1 cellular context compared by ENCODE assay signal in the genomic region with DNA sequence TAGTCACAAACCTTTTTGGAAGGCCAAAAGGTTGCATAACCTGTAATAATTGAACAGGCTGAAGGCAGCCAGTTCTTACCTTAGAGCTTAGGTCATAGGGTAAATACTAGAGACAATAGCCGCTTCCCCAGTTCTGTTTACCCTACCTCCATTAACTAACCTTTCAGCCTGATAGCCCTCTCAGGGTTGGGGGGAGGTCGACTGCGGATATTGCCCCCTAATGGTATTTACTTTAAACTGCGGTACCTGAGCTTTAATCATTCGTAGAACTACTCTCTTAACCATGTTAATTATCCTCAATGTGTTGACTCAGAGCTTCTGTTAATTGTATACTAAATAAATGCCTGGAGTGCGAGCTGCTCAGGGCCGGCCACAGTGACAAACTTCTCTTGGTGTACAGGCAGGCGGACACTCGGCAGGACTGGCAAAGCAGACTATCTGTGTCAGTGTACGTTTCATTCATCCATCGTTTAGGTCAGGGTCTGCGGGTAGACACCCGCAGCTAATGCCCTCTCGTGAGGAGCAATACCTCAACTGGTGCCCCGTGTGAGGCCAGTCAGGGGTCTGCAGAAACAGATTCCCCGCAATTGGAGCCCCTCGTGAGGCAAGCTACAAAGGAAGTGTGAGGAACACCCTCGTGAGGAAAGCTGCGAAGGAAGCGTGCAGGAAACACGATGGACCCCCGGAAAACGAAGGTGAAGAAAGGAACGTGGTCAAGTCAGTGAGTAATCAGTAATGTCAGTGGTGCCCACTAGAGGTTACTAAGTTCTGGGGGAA.
TF ChIP-seq lines count a peak whose summit lies in the region.

No MANE protein-coding gene starts in this region.

TF ChIP-seq in SK-N-SH, 30 proteins besides CTCF, POLR2A, EP300 and RAD21 (continued from another document):
- TF ChIP-seq, protein P1, sequence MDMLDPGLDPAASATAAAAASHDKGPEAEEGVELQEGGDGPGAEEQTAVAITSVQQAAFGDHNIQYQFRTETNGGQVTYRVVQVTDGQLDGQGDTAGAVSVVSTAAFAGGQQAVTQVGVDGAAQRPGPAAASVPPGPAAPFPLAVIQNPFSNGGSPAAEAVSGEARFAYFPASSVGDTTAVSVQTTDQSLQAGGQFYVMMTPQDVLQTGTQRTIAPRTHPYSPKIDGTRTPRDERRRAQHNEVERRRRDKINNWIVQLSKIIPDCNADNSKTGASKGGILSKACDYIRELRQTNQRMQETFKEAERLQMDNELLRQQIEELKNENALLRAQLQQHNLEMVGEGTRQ (IDR thresholded peaks at IDR 0.05; ENCODE audit: borderline replicate concordance, low read depth, low read length) = no peak
- TF ChIP-seq GABPA (IDR thresholded peaks at IDR 0.05; ENCODE audit: low read depth) (no peak), FOXJ3 (CRISPR knock-in tag; IDR thresholded peaks at IDR 0.05) (no peak), EZH2phosphoT487 (IDR thresholded peaks at IDR 0.05; ENCODE audit: borderline replicate concordance, low read depth) (no peak), POLR2AphosphoS5 (IDR thresholded peaks at IDR 0.05; ENCODE audit: low read depth, low read length) (no peak), SIN3A (IDR thresholded peaks at IDR 0.05; ENCODE audit: borderline replicate concordance, low read depth, low read length) (no peak)
- TF ChIP-seq, protein P2, sequence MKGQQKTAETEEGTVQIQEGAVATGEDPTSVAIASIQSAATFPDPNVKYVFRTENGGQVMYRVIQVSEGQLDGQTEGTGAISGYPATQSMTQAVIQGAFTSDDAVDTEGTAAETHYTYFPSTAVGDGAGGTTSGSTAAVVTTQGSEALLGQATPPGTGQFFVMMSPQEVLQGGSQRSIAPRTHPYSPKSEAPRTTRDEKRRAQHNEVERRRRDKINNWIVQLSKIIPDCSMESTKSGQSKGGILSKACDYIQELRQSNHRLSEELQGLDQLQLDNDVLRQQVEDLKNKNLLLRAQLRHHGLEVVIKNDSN (IDR thresholded peaks at IDR 0.05; ENCODE audit: borderline replicate concordance, low read depth) = no peak
